ENCODE assay signal across 9 cellular contexts in the genomic region with DNA sequence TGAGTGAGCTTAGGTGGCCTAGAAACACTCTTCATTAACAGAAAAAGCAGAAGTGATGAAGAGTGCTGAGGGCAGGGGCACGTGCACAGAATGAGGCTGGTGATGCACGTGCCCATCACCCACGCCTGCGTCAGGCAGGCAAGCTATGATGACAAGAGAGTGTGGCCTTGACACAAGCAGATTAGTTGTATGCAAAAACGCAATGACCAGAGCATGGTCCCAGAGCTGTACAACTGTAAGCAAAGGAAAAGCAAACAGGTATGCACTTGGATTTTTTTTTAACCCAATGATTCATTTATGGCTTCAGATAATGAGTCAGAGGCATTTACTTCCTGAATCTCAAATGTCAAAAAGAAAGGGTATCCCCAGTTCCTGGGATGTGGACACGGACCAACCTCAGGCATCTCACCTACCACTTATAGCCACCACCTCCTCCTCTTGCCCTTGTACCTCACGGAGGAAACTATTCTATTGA. TPM values are rescaled to one million over a fixed set of nuclear protein-coding genes. Genes with fewer than 3 reads are reported as not detected.
DNase-seq lines count a peak whose midpoint lies in the region; ATAC-seq and FAIRE-seq lines count a peak whose summit lies in the region.
"Had no signal": no experiment of that assay in that cellular context is flagged by ENCODE, and none has a peak within 500 bp of the region (broad histone marks: within the 10 kb centered on the region; RNA-seq: fewer than 3 reads in every experiment).

No MANE protein-coding gene starts in this region.

- DNase-seq in activated CD4-positive, alpha-beta T cell treated with anti-CD3 and anti-CD28 coated beads for 36 hours: no peak
- no peak for DNase-seq in activated CD4-positive, alpha-beta T cell treated with anti-CD3 and anti-CD28 coated beads, Interleukin-2, amount 50 U/mL, for 4 hours
- peak; percentile 72 for DNase-seq in RKO (ENCODE audit: low spot score)
- peak; percentile 86 for DNase-seq in small intestine
- no peak for DNase-seq in NCI-H446 treated with DMSO at 0.1 percent for 48 hours (lab: John Stamatoyannopoulos, UW)
- DNase-seq in NCI-H748 treated with DMSO at 0.1 percent for 48 hours (lab: John Stamatoyannopoulos, UW): no peak
- no peak for DNase-seq in MG63

- peaks cover 7% of the 10 kb centered on the region for H3K4me1 Mint-ChIP-seq in activated CD4-positive, alpha-beta T cell treated with anti-CD3 and anti-CD28 coated beads for 36 hours

- CTCF ChIA-PET in activated CD4-positive, alpha-beta T cell treated with anti-CD3 and anti-CD28 coated beads for 36 hours (lab: Charles Lee): interaction anchor here (0.7 to 1.0 kb wide), 4 partner anchors 11 to 26 kb away, joined by 3 read pairs; no protein-coding TSS in a partner anchor

- ATAC-seq in activated CD4-positive, alpha-beta T cell treated with anti-CD3 and anti-CD28 coated beads for 36 hours: peak; percentile 66
- ATAC-seq in HG02973 (IDR thresholded peaks at IDR 0.05; ENCODE audit: unreplicated experiment): peak; percentile 87

- intact Hi-C loops in activated CD4-positive, alpha-beta T cell treated with anti-CD3 and anti-CD28 coated beads for 36 hours (cut with DNase I, micrococcal nuclease): no loop called here

- H3K36me3 ChIP-seq in small intestine (ENCODE audit: control insufficient read depth in 2 of 2, insufficient read depth in 2 of 2, low read length in 2 of 2) (no peaks in the 10 kb centered on the region), MG63 (no peaks in the 10 kb centered on the region)
- H3K36me3 ChIP-seq: SJSA1 had no signal

- H3K4me3 ChIP-seq in small intestine (ENCODE audit: low read depth in 1 of 2, low read length in 2 of 2): no peak overlapping the region
- H3K4me3 ChIP-seq in MG63: no peak overlapping the region
- H3K4me3 ChIP-seq: SJSA1 had no signal

- H3K27me3 ChIP-seq in small intestine (ENCODE audit: control insufficient read depth in 2 of 2, insufficient read depth in 2 of 2, low read length in 2 of 2): no peaks in the 10 kb centered on the region
- no peaks in the 10 kb centered on the region for H3K27me3 ChIP-seq in MG63
- H3K27me3 ChIP-seq: SJSA1 had no signal

- no peak overlapping the region for H3K27ac Mint-ChIP-seq in activated CD4-positive, alpha-beta T cell treated with anti-CD3 and anti-CD28 coated beads for 36 hours

- no peaks in the 10 kb centered on the region for H3K9me3 Mint-ChIP-seq in activated CD4-positive, alpha-beta T cell treated with anti-CD3 and anti-CD28 coated beads for 36 hours (ENCODE audit: low read depth)

- H3K27me3 Mint-ChIP-seq in activated CD4-positive, alpha-beta T cell treated with anti-CD3 and anti-CD28 coated beads for 36 hours: peaks cover 39% of the 10 kb centered on the region

- POLR2A ChIA-PET in activated CD4-positive, alpha-beta T cell treated with anti-CD3 and anti-CD28 coated beads for 36 hours (lab: Charles Lee): no interaction called here

- H3K4me3 Mint-ChIP-seq in activated CD4-positive, alpha-beta T cell treated with anti-CD3 and anti-CD28 coated beads for 36 hours: no peak overlapping the region

- H3K36me3 Mint-ChIP-seq in activated CD4-positive, alpha-beta T cell treated with anti-CD3 and anti-CD28 coated beads for 36 hours (ENCODE audit: low read depth): no peaks in the 10 kb centered on the region

- H3K27ac ChIP-seq in small intestine (ENCODE audit: low read depth in 1 of 2, low read length in 1 of 2): peak overlapping the region; percentile 3 to 12
- H3K27ac ChIP-seq: SJSA1 had no signal

- whole genome bisulfite sequencing in small intestine, 3 donors: 14 to 46% (median 26%) methylated on average over 7 of the region's 7 CpGs

- peaks cover 0 to 5% of the 10 kb centered on the region in 2 donors for H3K4me1 ChIP-seq in small intestine (ENCODE audit: control insufficient read depth in 2 of 2, insufficient read depth in 1 of 2, low read depth in 1 of 2, low read length in 1 of 2)

- FAIRE-seq in small intestine (lab: Jason Lieb, UNC): no peak

- H3K9me3 ChIP-seq in small intestine (ENCODE audit: control insufficient read depth, low read depth) (no peaks in the 10 kb centered on the region), MG63 (no peaks in the 10 kb centered on the region)
- H3K9me3 ChIP-seq: SJSA1 had no signal

RNA-seq across cellular contexts. Expression of a gene that starts 9.1 kb away (rescaled TPM):
- not detected for total RNA-seq in activated CD4-positive, alpha-beta T cell treated with anti-CD3 and anti-CD28 coated beads for 36 hours
- 1 to 10 TPM; 2.2 to 6.7 (median 5.4) TPM for polyA plus RNA-seq in small intestine
- not detected in 2 replicates for total RNA-seq in MG63 (2014; rRNA removed; shearing (Covaris generic); ENCODE audit: low replicate concordance)
- total RNA-seq: SJSA1 had no signal

RNA-seq across cellular contexts. Expression of a gene that starts 27.4 kb away (rescaled TPM):
- total RNA-seq in activated CD4-positive, alpha-beta T cell treated with anti-CD3 and anti-CD28 coated beads for 36 hours: not detected
- polyA plus RNA-seq in small intestine: under 1 TPM in 1 of 3 donors, not detected in 2; 0.01 TPM
- not detected in 2 replicates for total RNA-seq in MG63 (2014; rRNA removed; shearing (Covaris generic); ENCODE audit: low replicate concordance)
- total RNA-seq: SJSA1 had no signal

Comparison
In these comparisons a context has a peak if more than half of its experiments do, and no peak if none do; other contexts are left out.
1. DNase-seq: peak in RKO (single experiment) and small intestine (single experiment); none in activated CD4-positive, alpha-beta T cell treated with anti-CD3 and anti-CD28 coated beads for 36 hours (single experiment), activated CD4-positive, alpha-beta T cell treated with anti-CD3 and anti-CD28 coated beads, Interleukin-2, amount 50 U/mL, for 4 hours (0 of 2), NCI-H446 treated with DMSO at 0.1 percent for 48 hours (single experiment), NCI-H748 treated with DMSO at 0.1 percent for 48 hours (single experiment) and MG63 (single experiment).